ENCODE assay signal across 1 cellular context in the genomic region with DNA sequence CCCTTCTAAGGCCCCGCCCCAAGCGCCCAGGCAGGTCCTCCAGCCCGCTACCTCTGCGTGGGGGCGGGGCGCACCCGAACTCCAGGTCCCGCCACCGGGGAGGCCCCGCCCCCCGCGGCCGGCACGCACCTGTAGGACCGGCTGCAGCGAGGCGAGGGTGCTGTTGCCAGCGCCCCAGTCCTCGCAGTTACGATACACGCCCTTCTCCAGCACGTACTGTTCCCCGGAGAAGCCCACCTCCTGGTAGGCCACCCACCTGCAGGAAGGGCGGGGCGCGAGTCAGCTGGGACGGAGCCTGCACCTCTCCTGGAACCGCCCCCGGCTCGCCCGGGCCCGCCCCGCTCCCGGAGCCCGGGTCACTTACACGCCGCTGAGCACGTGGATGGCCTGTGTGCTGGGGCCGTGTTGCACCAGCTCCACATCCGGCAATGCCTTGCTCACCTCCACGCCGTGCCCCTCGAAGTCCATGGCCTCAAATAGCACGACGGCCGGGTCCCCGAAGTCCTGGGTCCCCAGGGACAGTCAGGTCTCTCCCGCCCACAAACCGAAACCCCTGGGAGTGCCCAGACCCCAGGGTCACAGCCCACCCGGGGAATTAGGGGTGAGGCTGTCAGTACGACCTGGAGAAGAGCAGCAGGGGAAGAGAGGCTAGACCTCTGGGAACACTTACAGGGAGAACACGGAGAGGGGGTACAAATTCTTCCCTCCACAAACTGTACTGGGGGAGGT.
TF ChIP-seq lines count a peak whose summit lies in the region.

No MANE protein-coding gene starts in this region.

TF ChIP-seq in K562, 482 proteins besides CTCF, POLR2A, EP300 and RAD21 (continued from another document and continues in another):
- no peak for TF ChIP-seq SAFB2 (IDR thresholded peaks at IDR 0.05; ENCODE audit: borderline replicate concordance, low read depth, low read length, severe bottlenecking)
- TF ChIP-seq C11orf30 (IDR thresholded peaks at IDR 0.05; ENCODE audit: low read depth) = no peak
- peak; percentile 74; the same call in 1 of the 2 replicates for TF ChIP-seq TGIF2 (CRISPR knock-in tag; IDR thresholded peaks at IDR 0.05)
- TF ChIP-seq ZNF696 (CRISPR knock-in tag; conservative IDR thresholded peaks at IDR 0.05) = peak; percentile 58; the same call in 1 of the 2 replicates
- TF ChIP-seq ATF6 (CRISPR knock-in tag; IDR thresholded peaks at IDR 0.05) = peak; percentile 99
- TF ChIP-seq, protein P1, sequence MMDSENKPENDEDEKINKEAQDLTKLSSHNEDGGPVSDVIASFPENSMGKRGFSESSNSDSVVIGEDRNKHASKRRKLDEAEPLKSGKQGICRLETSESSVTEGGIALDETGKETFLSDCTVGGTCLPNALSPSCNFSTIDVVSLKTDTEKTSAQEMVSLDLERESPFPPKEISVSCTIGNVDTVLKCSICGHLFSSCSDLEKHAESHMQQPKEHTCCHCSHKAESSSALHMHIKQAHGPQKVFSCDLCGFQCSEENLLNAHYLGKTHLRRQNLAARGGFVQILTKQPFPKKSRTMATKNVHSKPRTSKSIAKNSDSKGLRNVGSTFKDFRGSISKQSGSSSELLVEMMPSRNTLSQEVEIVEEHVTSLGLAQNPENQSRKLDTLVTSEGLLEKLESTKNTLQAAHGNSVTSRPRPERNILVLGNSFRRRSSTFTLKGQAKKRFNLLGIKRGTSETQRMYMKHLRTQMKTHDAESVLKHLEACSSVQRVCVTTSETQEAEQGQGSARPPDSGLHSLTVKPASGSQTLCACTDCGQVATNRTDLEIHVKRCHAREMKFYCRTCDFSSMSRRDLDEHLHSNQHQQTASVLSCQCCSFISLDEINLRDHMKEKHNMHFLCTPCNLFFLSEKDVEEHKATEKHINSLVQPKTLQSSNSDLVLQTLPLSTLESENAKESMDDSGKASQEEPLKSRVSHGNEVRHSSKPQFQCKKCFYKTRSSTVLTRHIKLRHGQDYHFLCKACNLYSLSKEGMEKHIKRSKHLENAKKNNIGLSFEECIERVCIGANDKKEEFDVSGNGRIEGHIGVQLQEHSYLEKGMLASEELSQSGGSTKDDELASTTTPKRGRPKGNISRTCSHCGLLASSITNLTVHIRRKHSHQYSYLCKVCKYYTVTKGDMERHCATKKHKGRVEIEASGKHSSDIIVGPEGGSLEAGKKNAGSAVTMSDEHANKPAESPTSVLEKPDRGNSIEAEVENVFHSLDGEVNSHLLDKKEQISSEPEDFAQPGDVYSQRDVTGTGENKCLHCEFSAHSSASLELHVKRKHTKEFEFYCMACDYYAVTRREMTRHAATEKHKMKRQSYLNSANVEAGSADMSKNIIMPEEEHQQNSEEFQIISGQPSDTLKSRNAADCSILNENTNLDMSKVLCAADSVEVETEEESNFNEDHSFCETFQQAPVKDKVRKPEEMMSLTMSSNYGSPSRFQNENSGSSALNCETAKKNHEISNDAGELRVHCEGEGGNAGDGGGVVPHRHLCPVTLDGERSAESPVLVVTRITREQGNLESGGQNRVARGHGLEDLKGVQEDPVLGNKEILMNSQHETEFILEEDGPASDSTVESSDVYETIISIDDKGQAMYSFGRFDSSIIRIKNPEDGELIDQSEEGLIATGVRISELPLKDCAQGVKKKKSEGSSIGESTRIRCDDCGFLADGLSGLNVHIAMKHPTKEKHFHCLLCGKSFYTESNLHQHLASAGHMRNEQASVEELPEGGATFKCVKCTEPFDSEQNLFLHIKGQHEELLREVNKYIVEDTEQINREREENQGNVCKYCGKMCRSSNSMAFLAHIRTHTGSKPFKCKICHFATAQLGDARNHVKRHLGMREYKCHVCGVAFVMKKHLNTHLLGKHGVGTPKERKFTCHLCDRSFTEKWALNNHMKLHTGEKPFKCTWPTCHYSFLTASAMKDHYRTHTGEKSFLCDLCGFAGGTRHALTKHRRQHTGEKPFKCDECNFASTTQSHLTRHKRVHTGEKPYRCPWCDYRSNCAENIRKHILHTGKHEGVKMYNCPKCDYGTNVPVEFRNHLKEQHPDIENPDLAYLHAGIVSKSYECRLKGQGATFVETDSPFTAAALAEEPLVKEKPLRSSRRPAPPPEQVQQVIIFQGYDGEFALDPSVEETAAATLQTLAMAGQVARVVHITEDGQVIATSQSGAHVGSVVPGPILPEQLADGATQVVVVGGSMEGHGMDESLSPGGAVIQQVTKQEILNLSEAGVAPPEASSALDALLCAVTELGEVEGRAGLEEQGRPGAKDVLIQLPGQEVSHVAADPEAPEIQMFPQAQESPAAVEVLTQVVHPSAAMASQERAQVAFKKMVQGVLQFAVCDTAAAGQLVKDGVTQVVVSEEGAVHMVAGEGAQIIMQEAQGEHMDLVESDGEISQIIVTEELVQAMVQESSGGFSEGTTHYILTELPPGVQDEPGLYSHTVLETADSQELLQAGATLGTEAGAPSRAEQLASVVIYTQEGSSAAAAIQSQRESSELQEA (IDR thresholded peaks at IDR 0.05; ENCODE audit: low read depth) = no peak
- peak; percentile 41 for TF ChIP-seq ZNF146 (CRISPR knock-in tag; IDR thresholded peaks at IDR 0.05; ENCODE audit: unreplicated experiment)
- peak; percentile 63; the same call in 1 of the 2 replicates for TF ChIP-seq ZBTB40 (IDR thresholded peaks at IDR 0.05)
- TF ChIP-seq ZBTB40 (CRISPR knock-in tag; IDR thresholded peaks at IDR 0.05) = peak; percentile 86
- no peak for TF ChIP-seq ZZZ3 (IDR thresholded peaks at IDR 0.05)
- peak; percentile 88 for TF ChIP-seq ZSCAN32 (CRISPR knock-in tag; IDR thresholded peaks at IDR 0.05)
- TF ChIP-seq, protein P2, sequence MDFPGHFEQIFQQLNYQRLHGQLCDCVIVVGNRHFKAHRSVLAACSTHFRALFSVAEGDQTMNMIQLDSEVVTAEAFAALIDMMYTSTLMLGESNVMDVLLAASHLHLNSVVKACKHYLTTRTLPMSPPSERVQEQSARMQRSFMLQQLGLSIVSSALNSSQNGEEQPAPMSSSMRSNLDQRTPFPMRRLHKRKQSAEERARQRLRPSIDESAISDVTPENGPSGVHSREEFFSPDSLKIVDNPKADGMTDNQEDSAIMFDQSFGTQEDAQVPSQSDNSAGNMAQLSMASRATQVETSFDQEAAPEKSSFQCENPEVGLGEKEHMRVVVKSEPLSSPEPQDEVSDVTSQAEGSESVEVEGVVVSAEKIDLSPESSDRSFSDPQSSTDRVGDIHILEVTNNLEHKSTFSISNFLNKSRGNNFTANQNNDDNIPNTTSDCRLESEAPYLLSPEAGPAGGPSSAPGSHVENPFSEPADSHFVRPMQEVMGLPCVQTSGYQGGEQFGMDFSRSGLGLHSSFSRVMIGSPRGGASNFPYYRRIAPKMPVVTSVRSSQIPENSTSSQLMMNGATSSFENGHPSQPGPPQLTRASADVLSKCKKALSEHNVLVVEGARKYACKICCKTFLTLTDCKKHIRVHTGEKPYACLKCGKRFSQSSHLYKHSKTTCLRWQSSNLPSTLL (IDR thresholded peaks at IDR 0.05) = no peak
- 0 out of 2 replicates have a peak, but pooled peaks have one; percentile 37 for TF ChIP-seq SMARCA4 (IDR thresholded peaks at IDR 0.05)
- peak; percentile 98 for TF ChIP-seq ATF4 (CRISPR knock-in tag; IDR thresholded peaks at IDR 0.05)
- TF ChIP-seq ASH1L (IDR thresholded peaks at IDR 0.05; ENCODE audit: borderline replicate concordance, low read depth, partially characterized antibody) = peak; percentile 42
- TF ChIP-seq, protein P3, sequence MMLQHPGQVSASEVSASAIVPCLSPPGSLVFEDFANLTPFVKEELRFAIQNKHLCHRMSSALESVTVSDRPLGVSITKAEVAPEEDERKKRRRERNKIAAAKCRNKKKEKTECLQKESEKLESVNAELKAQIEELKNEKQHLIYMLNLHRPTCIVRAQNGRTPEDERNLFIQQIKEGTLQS (IDR thresholded peaks at IDR 0.05) = peak; percentile 90
- TF ChIP-seq, protein P3 (CRISPR knock-in tag; conservative IDR thresholded peaks at IDR 0.05) = no peak; the same call in none of the 2 replicates
- TF ChIP-seq KDM4B (IDR thresholded peaks at IDR 0.05; ENCODE audit: borderline replicate concordance in 2 of 2, low read depth in 1 of 2) = peak in 1 of 2 experiments; percentile 48; a peak in 2 of 4 replicates
- TF ChIP-seq RNF2 (IDR thresholded peaks at IDR 0.05) = peak; percentile 98
